1 cellular context compared by ENCODE assay signal in genomic region chr4:47065099-47065498, GRCh38.
TF ChIP-seq lines count a peak whose summit lies in the region.

No MANE protein-coding gene starts in this region.

TF ChIP-seq in HepG2, 621 proteins besides CTCF, POLR2A, EP300 and RAD21 (continued from another document):
- TF ChIP-seq, protein P1, sequence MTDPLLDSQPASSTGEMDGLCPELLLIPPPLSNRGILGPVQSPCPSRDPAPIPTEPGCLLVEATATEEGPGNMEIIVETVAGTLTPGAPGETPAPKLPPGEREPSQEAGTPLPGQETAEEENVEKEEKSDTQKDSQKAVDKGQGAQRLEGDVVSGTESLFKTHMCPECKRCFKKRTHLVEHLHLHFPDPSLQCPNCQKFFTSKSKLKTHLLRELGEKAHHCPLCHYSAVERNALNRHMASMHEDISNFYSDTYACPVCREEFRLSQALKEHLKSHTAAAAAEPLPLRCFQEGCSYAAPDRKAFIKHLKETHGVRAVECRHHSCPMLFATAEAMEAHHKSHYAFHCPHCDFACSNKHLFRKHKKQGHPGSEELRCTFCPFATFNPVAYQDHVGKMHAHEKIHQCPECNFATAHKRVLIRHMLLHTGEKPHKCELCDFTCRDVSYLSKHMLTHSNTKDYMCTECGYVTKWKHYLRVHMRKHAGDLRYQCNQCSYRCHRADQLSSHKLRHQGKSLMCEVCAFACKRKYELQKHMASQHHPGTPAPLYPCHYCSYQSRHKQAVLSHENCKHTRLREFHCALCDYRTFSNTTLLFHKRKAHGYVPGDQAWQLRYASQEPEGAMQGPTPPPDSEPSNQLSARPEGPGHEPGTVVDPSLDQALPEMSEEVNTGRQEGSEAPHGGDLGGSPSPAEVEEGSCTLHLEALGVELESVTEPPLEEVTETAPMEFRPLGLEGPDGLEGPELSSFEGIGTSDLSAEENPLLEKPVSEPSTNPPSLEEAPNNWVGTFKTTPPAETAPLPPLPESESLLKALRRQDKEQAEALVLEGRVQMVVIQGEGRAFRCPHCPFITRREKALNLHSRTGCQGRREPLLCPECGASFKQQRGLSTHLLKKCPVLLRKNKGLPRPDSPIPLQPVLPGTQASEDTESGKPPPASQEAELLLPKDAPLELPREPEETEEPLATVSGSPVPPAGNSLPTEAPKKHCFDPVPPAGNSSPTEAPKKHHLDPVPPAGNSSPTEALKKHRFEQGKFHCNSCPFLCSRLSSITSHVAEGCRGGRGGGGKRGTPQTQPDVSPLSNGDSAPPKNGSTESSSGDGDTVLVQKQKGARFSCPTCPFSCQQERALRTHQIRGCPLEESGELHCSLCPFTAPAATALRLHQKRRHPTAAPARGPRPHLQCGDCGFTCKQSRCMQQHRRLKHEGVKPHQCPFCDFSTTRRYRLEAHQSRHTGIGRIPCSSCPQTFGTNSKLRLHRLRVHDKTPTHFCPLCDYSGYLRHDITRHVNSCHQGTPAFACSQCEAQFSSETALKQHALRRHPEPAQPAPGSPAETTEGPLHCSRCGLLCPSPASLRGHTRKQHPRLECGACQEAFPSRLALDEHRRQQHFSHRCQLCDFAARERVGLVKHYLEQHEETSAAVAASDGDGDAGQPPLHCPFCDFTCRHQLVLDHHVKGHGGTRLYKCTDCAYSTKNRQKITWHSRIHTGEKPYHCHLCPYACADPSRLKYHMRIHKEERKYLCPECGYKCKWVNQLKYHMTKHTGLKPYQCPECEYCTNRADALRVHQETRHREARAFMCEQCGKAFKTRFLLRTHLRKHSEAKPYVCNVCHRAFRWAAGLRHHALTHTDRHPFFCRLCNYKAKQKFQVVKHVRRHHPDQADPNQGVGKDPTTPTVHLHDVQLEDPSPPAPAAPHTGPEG (CRISPR knock-in tag; IDR thresholded peaks at IDR 0.05), result no peak
- TF ChIP-seq MEIS1 (CRISPR knock-in tag; IDR thresholded peaks at IDR 0.05; ENCODE audit: borderline replicate concordance) (no peak), DPF2 (CRISPR knock-in tag; IDR thresholded peaks at IDR 0.05; ENCODE audit: borderline replicate concordance, low read depth) (no peak), ZNF570 (CRISPR knock-in tag; IDR thresholded peaks at IDR 0.05; ENCODE audit: borderline replicate concordance) (no peak), ZNF777 (CRISPR knock-in tag; IDR thresholded peaks at IDR 0.05) (no peak), AGO2 (optimal IDR thresholded peaks at IDR 0.05; ENCODE audit: low read depth, low read length) (no peak), ZNF891 (CRISPR knock-in tag; IDR thresholded peaks at IDR 0.05) (no peak), KIAA2018 (CRISPR knock-in tag; IDR thresholded peaks at IDR 0.05; ENCODE audit: borderline replicate concordance) (no peak), NFYC (CRISPR knock-in tag; IDR thresholded peaks at IDR 0.05) (no peak), XRCC5 (optimal IDR thresholded peaks at IDR 0.05; ENCODE audit: low read length) (no peak), SUZ12 (IDR thresholded peaks at IDR 0.05; ENCODE audit: low read depth, low read length) (no peak)
- TF ChIP-seq, protein P2, sequence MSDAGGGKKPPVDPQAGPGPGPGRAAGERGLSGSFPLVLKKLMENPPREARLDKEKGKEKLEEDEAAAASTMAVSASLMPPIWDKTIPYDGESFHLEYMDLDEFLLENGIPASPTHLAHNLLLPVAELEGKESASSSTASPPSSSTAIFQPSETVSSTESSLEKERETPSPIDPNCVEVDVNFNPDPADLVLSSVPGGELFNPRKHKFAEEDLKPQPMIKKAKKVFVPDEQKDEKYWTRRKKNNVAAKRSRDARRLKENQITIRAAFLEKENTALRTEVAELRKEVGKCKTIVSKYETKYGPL (CRISPR knock-in tag; IDR thresholded peaks at IDR 0.05), result no peak
TF ChIP-seq in HepG2: peak in this region for 0.
